16 cellular contexts compared by ENCODE assay signal in the genomic region with DNA sequence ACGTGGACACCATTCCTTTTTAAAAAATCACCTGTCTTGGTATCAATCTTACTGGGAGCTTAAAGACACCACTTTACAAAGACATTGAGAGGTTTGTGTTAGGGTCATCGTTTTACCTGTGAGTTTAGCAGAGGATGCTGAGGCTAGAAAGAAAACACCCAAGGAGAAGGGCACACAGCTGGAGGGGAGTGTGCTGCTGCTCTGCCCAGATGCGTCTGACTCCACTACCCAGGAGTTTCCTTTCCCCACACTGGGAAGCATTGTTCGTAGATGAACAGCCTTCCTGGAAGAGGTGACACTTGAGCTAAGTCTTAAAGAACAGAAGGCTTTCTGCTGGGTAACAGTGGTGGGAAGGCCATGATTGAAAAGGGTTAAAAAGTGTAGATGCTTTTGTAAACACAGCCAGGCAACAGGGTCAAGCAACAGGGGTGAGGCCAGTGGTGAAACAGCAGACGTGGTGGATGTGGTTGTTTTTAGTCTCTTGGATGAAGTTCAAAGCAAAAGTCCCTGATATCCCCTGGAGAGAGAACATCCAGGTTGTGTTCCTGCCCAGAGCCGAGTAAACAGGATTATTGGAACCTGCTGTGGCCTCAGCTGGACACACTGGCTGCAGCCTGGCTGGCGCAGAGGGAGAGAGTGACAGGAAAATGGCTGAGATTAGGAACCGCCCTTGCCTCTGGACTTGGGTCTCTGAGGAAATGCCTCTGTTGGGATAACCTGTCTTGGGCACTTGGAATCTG.
DNase-seq lines count a peak whose midpoint lies in the region; ATAC-seq and TF ChIP-seq lines count a peak whose summit lies in the region.
"Had no signal": no experiment of that assay in that cellular context is flagged by ENCODE, and none has a peak within 500 bp of the region (broad histone marks: within the 10 kb centered on the region; RNA-seq: fewer than 3 reads in every experiment).

No MANE protein-coding gene starts in this region.

- H3K4me3 ChIP-seq in liver (ENCODE audit: low read depth in 1 of 3, low read length in 3 of 3) = no peak overlapping the region
- H3K4me3 ChIP-seq in naive thymus-derived CD4-positive, alpha-beta T cell (ENCODE audit: low read length) = no peak overlapping the region
- H3K4me3 ChIP-seq: testis had no signal

- peaks cover 0 to 19% (median 13%) of the 10 kb centered on the region in 4 donors for H3K4me1 ChIP-seq in liver (ENCODE audit: control insufficient read depth in 4 of 4, insufficient read depth in 4 of 4, low read length in 3 of 4)
- H3K4me1 ChIP-seq in naive thymus-derived CD4-positive, alpha-beta T cell (ENCODE audit: control insufficient read depth in 2 of 2, insufficient read depth in 2 of 2, low read length in 2 of 2) = peaks cover 0 to 9% of the 10 kb centered on the region in 2 donors

- no peaks in the 10 kb centered on the region for H3K9me3 ChIP-seq in liver (ENCODE audit: control insufficient read depth in 4 of 4, low read length in 3 of 4)
- H3K9me3 ChIP-seq in naive thymus-derived CD4-positive, alpha-beta T cell (ENCODE audit: control insufficient read depth in 2 of 3, low read length in 3 of 3) = no peaks in the 10 kb centered on the region
- H3K9me3 ChIP-seq: testis had no signal

- POLR2A ChIA-PET in naive thymus-derived CD4-positive, alpha-beta T cell (lab: Charles Lee) = no interaction called here

- no peaks in the 10 kb centered on the region for H3K27me3 Mint-ChIP-seq in naive thymus-derived CD4-positive, alpha-beta T cell
- H3K27me3 Mint-ChIP-seq: activated CD4-positive, alpha-beta T cell treated with anti-CD3 and anti-CD28 coated beads for 36 hours had no signal

- H3K36me3 ChIP-seq in liver (ENCODE audit: control insufficient read depth in 4 of 4, insufficient read depth in 3 of 4, low read depth in 1 of 4, low read length in 3 of 4) = no peaks in the 10 kb centered on the region
- H3K36me3 ChIP-seq in naive thymus-derived CD4-positive, alpha-beta T cell (ENCODE audit: control insufficient read depth in 2 of 3, insufficient read depth in 3 of 3, low read length in 3 of 3) = no peaks in the 10 kb centered on the region

- intact Hi-C loops in Right ventricle myocardium inferior (cut with DNase I) (loop anchor here (2.0 to 10.0 kb wide), 4 partner anchors 158 to 312 kb away; a partner anchor contains a TSS), cardiac septum (cut with DNase I) (no loop called here)
- intact Hi-C loops in naive thymus-derived CD4-positive, alpha-beta T cell (cut with micrococcal nuclease) = no loop called here

- peaks cover 0 to 4% (median 0%) of the 10 kb centered on the region in 11 donors for H3K9me3 Mint-ChIP-seq in naive thymus-derived CD4-positive, alpha-beta T cell

- peak; percentile 75 to 79 for TF ChIP-seq RAD21 in liver (IDR thresholded peaks at IDR 0.05)

- peak overlapping the region in 1 of 9 donors; percentile 51 for H3K27ac Mint-ChIP-seq in naive thymus-derived CD4-positive, alpha-beta T cell
- H3K27ac Mint-ChIP-seq: activated CD4-positive, alpha-beta T cell treated with anti-CD3 and anti-CD28 coated beads for 36 hours had no signal

- CTCF ChIA-PET in naive thymus-derived CD4-positive, alpha-beta T cell (lab: Charles Lee) = no interaction called here

- WGBS in liver = 51% methylated on average over 8 of the region's 8 CpGs

- peaks cover 11 to 52% (median 29%) of the 10 kb centered on the region in 7 donors for H3K4me1 Mint-ChIP-seq in naive thymus-derived CD4-positive, alpha-beta T cell

- peak overlapping the region in 1 of 2 donors; percentile 33 for H3K9ac ChIP-seq in liver (ENCODE audit: low read depth in 1 of 2, low read length in 2 of 2)

- peaks cover 0 to 10% (median 0%) of the 10 kb centered on the region in 5 donors for H3K36me3 Mint-ChIP-seq in naive thymus-derived CD4-positive, alpha-beta T cell

- H3K27me3 ChIP-seq in liver (ENCODE audit: control insufficient read depth in 4 of 4, insufficient read depth in 4 of 4, low read length in 3 of 4) = no peaks in the 10 kb centered on the region
- H3K27me3 ChIP-seq in naive thymus-derived CD4-positive, alpha-beta T cell (ENCODE audit: control insufficient read depth in 2 of 2, insufficient read depth in 2 of 2, low read length in 2 of 2) = no peaks in the 10 kb centered on the region
- H3K27me3 ChIP-seq: testis had no signal

- peak; percentile 70 for DNase-seq in Right ventricle myocardium inferior (ENCODE audit: missing footprints)
- no peak for DNase-seq in cardiac septum (ENCODE audit: low spot score)
- DNase-seq in brain pericyte (ENCODE audit: low read depth, low spot score) = peak; percentile 30
- DNase-seq in naive thymus-derived CD4-positive, alpha-beta T cell = no peak
- DNase-seq in T-helper 1 cell = no peak
- DNase-seq: activated CD4-positive, alpha-beta T cell treated with anti-CD3 and anti-CD28 coated beads for 36 hours; activated naive CD4-positive, alpha-beta T cell treated with Interleukin-2 at 50 U/mL for 16 hours; AML-193; effector CD4-positive, alpha-beta T cell; NCI-H187 treated with DMSO at 0.1 percent for 48 hours; occipital lobe; testis had no signal

- TF ChIP-seq CTCF in liver (IDR thresholded peaks at IDR 0.05; ENCODE audit: low read depth, low read length, missing input control) = no peak

- ATAC-seq in Right ventricle myocardium inferior (peak; percentile 87), GM18861 (IDR thresholded peaks at IDR 0.05; ENCODE audit: unreplicated experiment) (no peak), GM19455 (IDR thresholded peaks at IDR 0.05; ENCODE audit: unreplicated experiment) (no peak)
- ATAC-seq in naive thymus-derived CD4-positive, alpha-beta T cell = no peak
- ATAC-seq: activated CD4-positive, alpha-beta T cell treated with anti-CD3 and anti-CD28 coated beads for 36 hours had no signal

- no peak overlapping the region for H3K4me3 Mint-ChIP-seq in naive thymus-derived CD4-positive, alpha-beta T cell
- H3K4me3 Mint-ChIP-seq: activated CD4-positive, alpha-beta T cell treated with anti-CD3 and anti-CD28 coated beads for 36 hours had no signal

- H3K27ac ChIP-seq in liver (ENCODE audit: low read depth in 1 of 2, low read length in 2 of 2) = peak overlapping the region; percentile 77 to 78
- H3K27ac ChIP-seq in naive thymus-derived CD4-positive, alpha-beta T cell (ENCODE audit: low read depth, low read length) = no peak overlapping the region
- H3K27ac ChIP-seq: RWPE1, testis had no signal

TF ChIP-seq in liver, 16 proteins besides CTCF, POLR2A, EP300 and RAD21 (continues in another document):
- TF ChIP-seq, protein P1, sequence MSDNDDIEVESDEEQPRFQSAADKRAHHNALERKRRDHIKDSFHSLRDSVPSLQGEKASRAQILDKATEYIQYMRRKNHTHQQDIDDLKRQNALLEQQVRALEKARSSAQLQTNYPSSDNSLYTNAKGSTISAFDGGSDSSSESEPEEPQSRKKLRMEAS (IDR thresholded peaks at IDR 0.05) = peak; percentile 96
- peak; percentile 95 for TF ChIP-seq SP1 (IDR thresholded peaks at IDR 0.05)
- peak in 1 of 2 donors; percentile 67 for TF ChIP-seq GABPA (IDR thresholded peaks at IDR 0.05 in 1 of 2, conservative IDR thresholded peaks at IDR 0.05 in 1 of 2)
- TF ChIP-seq, protein P2, sequence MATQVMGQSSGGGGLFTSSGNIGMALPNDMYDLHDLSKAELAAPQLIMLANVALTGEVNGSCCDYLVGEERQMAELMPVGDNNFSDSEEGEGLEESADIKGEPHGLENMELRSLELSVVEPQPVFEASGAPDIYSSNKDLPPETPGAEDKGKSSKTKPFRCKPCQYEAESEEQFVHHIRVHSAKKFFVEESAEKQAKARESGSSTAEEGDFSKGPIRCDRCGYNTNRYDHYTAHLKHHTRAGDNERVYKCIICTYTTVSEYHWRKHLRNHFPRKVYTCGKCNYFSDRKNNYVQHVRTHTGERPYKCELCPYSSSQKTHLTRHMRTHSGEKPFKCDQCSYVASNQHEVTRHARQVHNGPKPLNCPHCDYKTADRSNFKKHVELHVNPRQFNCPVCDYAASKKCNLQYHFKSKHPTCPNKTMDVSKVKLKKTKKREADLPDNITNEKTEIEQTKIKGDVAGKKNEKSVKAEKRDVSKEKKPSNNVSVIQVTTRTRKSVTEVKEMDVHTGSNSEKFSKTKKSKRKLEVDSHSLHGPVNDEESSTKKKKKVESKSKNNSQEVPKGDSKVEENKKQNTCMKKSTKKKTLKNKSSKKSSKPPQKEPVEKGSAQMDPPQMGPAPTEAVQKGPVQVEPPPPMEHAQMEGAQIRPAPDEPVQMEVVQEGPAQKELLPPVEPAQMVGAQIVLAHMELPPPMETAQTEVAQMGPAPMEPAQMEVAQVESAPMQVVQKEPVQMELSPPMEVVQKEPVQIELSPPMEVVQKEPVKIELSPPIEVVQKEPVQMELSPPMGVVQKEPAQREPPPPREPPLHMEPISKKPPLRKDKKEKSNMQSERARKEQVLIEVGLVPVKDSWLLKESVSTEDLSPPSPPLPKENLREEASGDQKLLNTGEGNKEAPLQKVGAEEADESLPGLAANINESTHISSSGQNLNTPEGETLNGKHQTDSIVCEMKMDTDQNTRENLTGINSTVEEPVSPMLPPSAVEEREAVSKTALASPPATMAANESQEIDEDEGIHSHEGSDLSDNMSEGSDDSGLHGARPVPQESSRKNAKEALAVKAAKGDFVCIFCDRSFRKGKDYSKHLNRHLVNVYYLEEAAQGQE (IDR thresholded peaks at IDR 0.05) = peak; percentile 80
- peak; percentile 77 for TF ChIP-seq HNF4G (IDR thresholded peaks at IDR 0.05)
- peak; percentile 38 to 88 for TF ChIP-seq EGR1 (IDR thresholded peaks at IDR 0.05; ENCODE audit: low read depth in 2 of 2)
- TF ChIP-seq TAF1 (conservative IDR thresholded peaks at IDR 0.05) = peak; percentile 55
- TF ChIP-seq FOXA2 (IDR thresholded peaks at IDR 0.05) = peak; percentile 93
- TF ChIP-seq NR2F2 (IDR thresholded peaks at IDR 0.05) = peak; percentile 84
- TF ChIP-seq JUND (IDR thresholded peaks at IDR 0.05) = peak; percentile 49 to 83
- TF ChIP-seq, protein P3, sequence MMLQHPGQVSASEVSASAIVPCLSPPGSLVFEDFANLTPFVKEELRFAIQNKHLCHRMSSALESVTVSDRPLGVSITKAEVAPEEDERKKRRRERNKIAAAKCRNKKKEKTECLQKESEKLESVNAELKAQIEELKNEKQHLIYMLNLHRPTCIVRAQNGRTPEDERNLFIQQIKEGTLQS (IDR thresholded peaks at IDR 0.05) = no peak
- TF ChIP-seq HNF4A (conservative IDR thresholded peaks at IDR 0.05) = peak; percentile 86 to 95
- peak; percentile 95 for TF ChIP-seq YY1 (IDR thresholded peaks at IDR 0.05)

Comparison
In these comparisons a context has a peak if more than half of its experiments do, and no peak if none do; other contexts are left out.
1. DNase-seq: peak in Right ventricle myocardium inferior (single experiment) and brain pericyte (single experiment); none in cardiac septum (single experiment), naive thymus-derived CD4-positive, alpha-beta T cell (0 of 9) and T-helper 1 cell (0 of 5).